ENCODE assay signal across 9 cellular contexts in genomic region chr12:64682572-64683277, GRCh38.
A peak's percentile ranks its signal among the peaks of the same experiment; 100 is the strongest.
DNase-seq lines count a peak whose midpoint lies in the region; ATAC-seq and TF ChIP-seq lines count a peak whose summit lies in the region.
"Had no signal": no experiment of that assay in that cellular context is flagged by ENCODE, and none has a peak within 500 bp of the region (broad histone marks: within the 10 kb centered on the region; RNA-seq: fewer than 3 reads in every experiment).

No MANE protein-coding gene starts in this region.

- POLR2A ChIA-PET in activated CD8-positive, alpha-beta T cell treated with anti-CD3 and anti-CD28 coated beads for 36 hours (lab: Charles Lee): interaction anchor here (0.8 to 3.8 kb wide), 6 partner anchors 9 to 74 kb away, joined by 3 to 13 read pairs (median 3); no protein-coding TSS in a partner anchor
- POLR2A ChIA-PET in activated CD8-positive, alpha-beta T cell treated with anti-CD3 and anti-CD28 coated beads, Interleukin-2, amount 10 ng/mL, durations not matched to agents 7 days and 5 days (lab: Charles Lee): interaction anchor here (1.1 to 8.8 kb wide), 2 partner anchors 9 to 13 kb away, joined by 3 to 71 read pairs; no protein-coding TSS in a partner anchor

- CTCF ChIA-PET in activated CD8-positive, alpha-beta T cell treated with anti-CD3 and anti-CD28 coated beads for 36 hours (lab: Charles Lee): interaction anchor here (0.9 to 6.0 kb wide), 5 partner anchors 15 to 133 kb away, joined by 3 to 29 read pairs (median 6); no protein-coding TSS in a partner anchor
- CTCF ChIA-PET in activated CD8-positive, alpha-beta T cell treated with anti-CD3 and anti-CD28 coated beads, Interleukin-2, amount 10 ng/mL, durations not matched to agents 7 days and 5 days (lab: Charles Lee): interaction anchor here (1.4 to 15.4 kb wide), 7 partner anchors 10 to 133 kb away, joined by 3 to 112 read pairs (median 6); partner anchors contain the start of gene RASSF3

- H3K36me3 Mint-ChIP-seq in activated CD8-positive, alpha-beta T cell treated with anti-CD3 and anti-CD28 coated beads for 36 hours (ENCODE audit: low read depth): peaks cover 44% of the 10 kb centered on the region
- peaks cover 54% of the 10 kb centered on the region for H3K36me3 Mint-ChIP-seq in activated CD8-positive, alpha-beta T cell treated with anti-CD3 and anti-CD28 coated beads, Interleukin-2, amount 10 ng/mL, durations not matched to agents 7 days and 5 days (ENCODE audit: low read depth)

- peak overlapping the region; percentile 84 for H3K27ac Mint-ChIP-seq in activated CD8-positive, alpha-beta T cell treated with anti-CD3 and anti-CD28 coated beads for 36 hours
- no peak overlapping the region for H3K27ac Mint-ChIP-seq in activated CD8-positive, alpha-beta T cell treated with anti-CD3 and anti-CD28 coated beads, Interleukin-2, amount 10 ng/mL, durations not matched to agents 7 days and 5 days

- H3K4me1 ChIP-seq in cardiac muscle cell (ENCODE audit: low read depth) (peaks cover 12% of the 10 kb centered on the region), tibial artery (peaks cover 0 to 77% (median 43%) of the 10 kb centered on the region in 4 donors)

- no peak overlapping the region for H3K4me3 ChIP-seq in cardiac muscle cell
- H3K4me3 ChIP-seq in tibial artery: no peak overlapping the region

- H3K27me3 Mint-ChIP-seq in activated CD8-positive, alpha-beta T cell treated with anti-CD3 and anti-CD28 coated beads for 36 hours: no peaks in the 10 kb centered on the region
- H3K27me3 Mint-ChIP-seq in activated CD8-positive, alpha-beta T cell treated with anti-CD3 and anti-CD28 coated beads, Interleukin-2, amount 10 ng/mL, durations not matched to agents 7 days and 5 days (ENCODE audit: low read depth): no peaks in the 10 kb centered on the region

- peaks cover 17% of the 10 kb centered on the region for H3K36me3 ChIP-seq in cardiac muscle cell
- H3K36me3 ChIP-seq in tibial artery: peaks cover 15 to 22% (median 19%) of the 10 kb centered on the region in 3 donors

- intact Hi-C loops in activated CD8-positive, alpha-beta T cell treated with anti-CD3 and anti-CD28 coated beads for 36 hours (cut with micrococcal nuclease): no loop called here
- intact Hi-C loops in tibial artery (cut with DNase I; ENCODE audit: low total_unique reads): no loop called here

- no peaks in the 10 kb centered on the region for H3K27me3 ChIP-seq in cardiac muscle cell
- no peaks in the 10 kb centered on the region for H3K27me3 ChIP-seq in tibial artery

- no peaks in the 10 kb centered on the region for H3K9me3 Mint-ChIP-seq in activated CD8-positive, alpha-beta T cell treated with anti-CD3 and anti-CD28 coated beads for 36 hours
- no peaks in the 10 kb centered on the region for H3K9me3 Mint-ChIP-seq in activated CD8-positive, alpha-beta T cell treated with anti-CD3 and anti-CD28 coated beads, Interleukin-2, amount 10 ng/mL, durations not matched to agents 7 days and 5 days (ENCODE audit: insufficient read depth)

- H3K27ac ChIP-seq in cardiac muscle cell (peak overlapping the region; percentile 69), tibial artery (peak overlapping the region; percentile 84 to 88)
- H3K27ac ChIP-seq: epithelial cell of prostate had no signal

- H3K4me3 Mint-ChIP-seq in activated CD8-positive, alpha-beta T cell treated with anti-CD3 and anti-CD28 coated beads for 36 hours: no peak overlapping the region
- H3K4me3 Mint-ChIP-seq in activated CD8-positive, alpha-beta T cell treated with anti-CD3 and anti-CD28 coated beads, Interleukin-2, amount 10 ng/mL, durations not matched to agents 7 days and 5 days: no peak overlapping the region

- DNase-seq in activated CD8-positive, alpha-beta T cell treated with anti-CD3 and anti-CD28 coated beads for 36 hours: no peak
- no peak for DNase-seq in activated CD8-positive, alpha-beta T cell treated with anti-CD3 and anti-CD28 coated beads, Interleukin-2, amount 10 ng/mL, durations not matched to agents 7 days and 5 days
- DNase-seq in SK-N-DZ (ENCODE audit: low spot score) (peak; percentile 45), cardiac muscle cell (ENCODE audit: low read depth in 1 of 2, low spot score in 1 of 2) (peak; percentile 45 to 97), tibial artery (peak; percentile 64 to 86), midbrain (lab: John Stamatoyannopoulos, UW) (no peak)
- DNase-seq in stimulated activated CD4-positive, alpha-beta T cell treated with anti-CD3 and anti-CD28 coated beads, Interleukin-2, amount 100 ng/mL, for 48 hours: no peak

- peaks cover 85% of the 10 kb centered on the region for H3K4me1 Mint-ChIP-seq in activated CD8-positive, alpha-beta T cell treated with anti-CD3 and anti-CD28 coated beads for 36 hours (ENCODE audit: low read depth)
- H3K4me1 Mint-ChIP-seq in activated CD8-positive, alpha-beta T cell treated with anti-CD3 and anti-CD28 coated beads, Interleukin-2, amount 10 ng/mL, durations not matched to agents 7 days and 5 days (ENCODE audit: low read depth): peaks cover 90% of the 10 kb centered on the region

- TF ChIP-seq CTCF in activated CD8-positive, alpha-beta T cell treated with anti-CD3 and anti-CD28 coated beads for 36 hours (IDR thresholded peaks at IDR 0.05): no peak
- TF ChIP-seq CTCF in cardiac muscle cell (IDR thresholded peaks at IDR 0.05; ENCODE audit: low read depth, low read length) (no peak), tibial artery (IDR thresholded peaks at IDR 0.05) (no peak)

- ATAC-seq in activated CD8-positive, alpha-beta T cell treated with anti-CD3 and anti-CD28 coated beads for 36 hours: no peak
- no peak for ATAC-seq in activated CD8-positive, alpha-beta T cell treated with anti-CD3 and anti-CD28 coated beads, Interleukin-2, amount 10 ng/mL, durations not matched to agents 7 days and 5 days
- no peak for ATAC-seq in HG03280 (IDR thresholded peaks at IDR 0.05; ENCODE audit: unreplicated experiment)

- H3K9me3 ChIP-seq in cardiac muscle cell (ENCODE audit: low read depth) (no peaks in the 10 kb centered on the region), tibial artery (no peaks in the 10 kb centered on the region)

Comparison
In these comparisons a context has a peak if more than half of its experiments do, and no peak if none do; other contexts are left out.
1. DNase-seq: peak in SK-N-DZ (single experiment), cardiac muscle cell (2 of 2) and tibial artery (2 of 2); none in activated CD8-positive, alpha-beta T cell treated with anti-CD3 and anti-CD28 coated beads for 36 hours (single experiment), activated CD8-positive, alpha-beta T cell treated with anti-CD3 and anti-CD28 coated beads, Interleukin-2, amount 10 ng/mL, durations not matched to agents 7 days and 5 days (single experiment), midbrain (single experiment) and stimulated activated CD4-positive, alpha-beta T cell treated with anti-CD3 and anti-CD28 coated beads, Interleukin-2, amount 100 ng/mL, for 48 hours (0 of 2).